ENCODE assay signal across 24 cellular contexts in genomic region chr10:88039496-88040200, GRCh38.
DNase-seq lines count a peak whose midpoint lies in the region; ATAC-seq and TF ChIP-seq lines count a peak whose summit lies in the region.
"Had no signal": no experiment of that assay in that cellular context is flagged by ENCODE, and none has a peak within 500 bp of the region (broad histone marks: within the 10 kb centered on the region; RNA-seq: fewer than 3 reads in every experiment).

No MANE protein-coding gene starts in this region.

- no TSS peak for BruUV-seq in Calu3 (replicated peaks; lab: Mats Ljungman, UMichigan)

- TF ChIP-seq CTCF in cardiac fibroblast (IDR thresholded peaks at IDR 0.05; ENCODE audit: low read depth, low read length) (no peak), Calu3 (IDR thresholded peaks at IDR 0.05; ENCODE audit: unreplicated experiment) (no peak)

- H3K27ac ChIP-seq in KOPT-K1 (ENCODE audit: low read depth, low read length, poor library complexity, severe bottlenecking) (peak overlapping the region; percentile 21), caudate nucleus (ENCODE audit: low read depth, low read length) (no peak overlapping the region)
- H3K27ac ChIP-seq in effector memory CD4-positive, alpha-beta T cell (ENCODE audit: insufficient read depth, low read length, poor library complexity, severe bottlenecking), result no peak overlapping the region
- H3K27ac ChIP-seq: esophagus squamous epithelium, left lung, neural progenitor cell, testis had no signal

- no peaks in the 10 kb centered on the region for H3K27me3 ChIP-seq in effector memory CD4-positive, alpha-beta T cell (replicated peaks; ENCODE audit: control insufficient read depth, insufficient read depth, low read length, poor library complexity, severe bottlenecking)
- H3K27me3 ChIP-seq: esophagus squamous epithelium, left lung, neural progenitor cell, testis had no signal

- DNase-seq in EL, result peak; percentile 44
- peak; percentile 59 to 85 for DNase-seq in cardiac fibroblast (ENCODE audit: low read depth in 2 of 2)
- peak; percentile 24 for DNase-seq in myocyte (ENCODE audit: low read depth)
- DNase-seq in Calu3, result no peak
- DNase-seq in caudate nucleus (lab: John Stamatoyannopoulos, UW), result no peak
- no peak for DNase-seq in effector memory CD4-positive, alpha-beta T cell
- DNase-seq: activated CD4-positive, alpha-beta T cell treated with anti-CD3 and anti-CD28 coated beads, Interleukin-2, amount 10 ng/mL, durations not matched to agents 24 days and 14 days; activated effector memory CD4-positive, alpha-beta T cell treated with Interleukin-2 at 50 U/mL for 16 hours; activated naive CD8-positive, alpha-beta T cell treated with anti-CD3 and anti-CD28 coated beads, Interleukin-2, amount 50 U/mL, for 24 hours; CD4-positive, alpha-beta T cell; effector CD4-positive, alpha-beta T cell; esophagus squamous epithelium; glutamatergic neuron; left lung; NCI-H69; Right ventricle myocardium superior; stimulated activated CD4-positive, alpha-beta T cell treated with anti-CD3 and anti-CD28 coated beads, Interleukin-1b, Interleukin-23, amount 100 ng/mL, for 48 hours; stimulated activated naive B cell treated with anti-CD40 and anti-IgM and Interleukin-4, amounts not matched to agents 10 μg/mL and 1 μg/mL and 100 μg/mL, for 72 hours; T-helper 1 cell; testis had no signal

- H3K36me3 Mint-ChIP-seq in Calu3 (ENCODE audit: insufficient read depth, unreplicated experiment), result no peaks in the 10 kb centered on the region
- H3K36me3 Mint-ChIP-seq: neural progenitor cell; stimulated activated naive B cell treated with anti-CD40 and anti-IgM and Interleukin-4, amounts not matched to agents 10 μg/mL and 1 μg/mL and 100 μg/mL, for 72 hours had no signal

- H3K4me1 Mint-ChIP-seq in Calu3 (ENCODE audit: low read depth, unreplicated experiment), result peaks cover 8% of the 10 kb centered on the region

- no peaks in the 10 kb centered on the region for H3K27me3 Mint-ChIP-seq in Calu3 (ENCODE audit: unreplicated experiment)
- H3K27me3 Mint-ChIP-seq: activated CD4-positive, alpha-beta T cell treated with anti-CD3 and anti-CD28 coated beads, Interleukin-2, amount 10 ng/mL, durations not matched to agents 24 days and 14 days; activated naive CD8-positive, alpha-beta T cell treated with anti-CD3 and anti-CD28 coated beads, Interleukin-2, amount 50 U/mL, for 24 hours; CD4-positive, alpha-beta T cell; progenitor cell of endocrine pancreas had no signal

- intact Hi-C loops in Calu3 (cut with micrococcal nuclease; ENCODE audit: unreplicated experiment), result no loop called here

- H3K27ac Mint-ChIP-seq in Calu3 (ENCODE audit: unreplicated experiment), result no peak overlapping the region
- H3K27ac Mint-ChIP-seq: activated CD4-positive, alpha-beta T cell treated with anti-CD3 and anti-CD28 coated beads, Interleukin-2, amount 10 ng/mL, durations not matched to agents 24 days and 14 days; activated naive CD8-positive, alpha-beta T cell treated with anti-CD3 and anti-CD28 coated beads, Interleukin-2, amount 50 U/mL, for 24 hours; CD4-positive, alpha-beta T cell; neural progenitor cell; progenitor cell of endocrine pancreas; stimulated activated naive B cell treated with anti-CD40 and anti-IgM and Interleukin-4, amounts not matched to agents 10 μg/mL and 1 μg/mL and 100 μg/mL, for 72 hours had no signal

- ATAC-seq in HG02884 (IDR thresholded peaks at IDR 0.05; ENCODE audit: unreplicated experiment), result no peak
- ATAC-seq: activated naive CD8-positive, alpha-beta T cell treated with anti-CD3 and anti-CD28 coated beads, Interleukin-2, amount 50 U/mL, for 24 hours; left lung; stimulated activated naive B cell treated with anti-CD40 and anti-IgM and Interleukin-4, amounts not matched to agents 10 μg/mL and 1 μg/mL and 100 μg/mL, for 72 hours had no signal

- no peak overlapping the region for H3K4me3 Mint-ChIP-seq in Calu3 (ENCODE audit: low read depth, unreplicated experiment)
- H3K4me3 Mint-ChIP-seq: activated CD4-positive, alpha-beta T cell treated with anti-CD3 and anti-CD28 coated beads, Interleukin-2, amount 10 ng/mL, durations not matched to agents 24 days and 14 days; activated naive CD8-positive, alpha-beta T cell treated with anti-CD3 and anti-CD28 coated beads, Interleukin-2, amount 50 U/mL, for 24 hours; CD4-positive, alpha-beta T cell; neural progenitor cell; stimulated activated naive B cell treated with anti-CD40 and anti-IgM and Interleukin-4, amounts not matched to agents 10 μg/mL and 1 μg/mL and 100 μg/mL, for 72 hours had no signal

- no peaks in the 10 kb centered on the region for H3K36me3 ChIP-seq in KOPT-K1 (ENCODE audit: insufficient read depth, low read length)
- no peaks in the 10 kb centered on the region for H3K36me3 ChIP-seq in effector memory CD4-positive, alpha-beta T cell (ENCODE audit: control insufficient read depth, insufficient read depth, low read length)
- H3K36me3 ChIP-seq: esophagus squamous epithelium, left lung, neural progenitor cell had no signal

- CTCF ChIA-PET in Calu3 (lab: Charles Lee), result no interaction called here

- no peak overlapping the region for H3K4me3 ChIP-seq in cardiac fibroblast (replicated peaks in 1 of 2; ENCODE audit: low read depth in 2 of 2, low read length in 2 of 2)
- H3K4me3 ChIP-seq in effector memory CD4-positive, alpha-beta T cell (ENCODE audit: insufficient read depth, low read depth, low read length, poor library complexity, severe bottlenecking), result no peak overlapping the region
- H3K4me3 ChIP-seq: esophagus squamous epithelium, left lung, neural progenitor cell, testis had no signal

- H3K9me3 Mint-ChIP-seq in Calu3 (ENCODE audit: low read depth, unreplicated experiment), result no peaks in the 10 kb centered on the region
- H3K9me3 Mint-ChIP-seq: activated CD4-positive, alpha-beta T cell treated with anti-CD3 and anti-CD28 coated beads, Interleukin-2, amount 10 ng/mL, durations not matched to agents 24 days and 14 days; activated naive CD8-positive, alpha-beta T cell treated with anti-CD3 and anti-CD28 coated beads, Interleukin-2, amount 50 U/mL, for 24 hours; CD4-positive, alpha-beta T cell; neural progenitor cell; stimulated activated naive B cell treated with anti-CD40 and anti-IgM and Interleukin-4, amounts not matched to agents 10 μg/mL and 1 μg/mL and 100 μg/mL, for 72 hours had no signal

- H3K9me3 ChIP-seq in KOPT-K1 (ENCODE audit: insufficient read depth, low read length, poor library complexity, severe bottlenecking), result no peaks in the 10 kb centered on the region
- no peaks in the 10 kb centered on the region for H3K9me3 ChIP-seq in effector memory CD4-positive, alpha-beta T cell (ENCODE audit: control insufficient read depth, low read length)
- H3K9me3 ChIP-seq: esophagus squamous epithelium, left lung, testis had no signal

- H3K4me1 ChIP-seq in effector memory CD4-positive, alpha-beta T cell (ENCODE audit: control insufficient read depth, insufficient read depth, low read length, poor library complexity, severe bottlenecking), result no peaks in the 10 kb centered on the region
- H3K4me1 ChIP-seq: neural progenitor cell, testis had no signal

Comparison
In these comparisons a context has a peak if more than half of its experiments do, and no peak if none do; other contexts are left out.
1. DNase-seq: peak in EL (single experiment), cardiac fibroblast (2 of 2) and myocyte (single experiment); none in Calu3 (single experiment), caudate nucleus (0 of 61) and effector memory CD4-positive, alpha-beta T cell (0 of 3).